11 cellular contexts compared by ENCODE assay signal in the genomic region with DNA sequence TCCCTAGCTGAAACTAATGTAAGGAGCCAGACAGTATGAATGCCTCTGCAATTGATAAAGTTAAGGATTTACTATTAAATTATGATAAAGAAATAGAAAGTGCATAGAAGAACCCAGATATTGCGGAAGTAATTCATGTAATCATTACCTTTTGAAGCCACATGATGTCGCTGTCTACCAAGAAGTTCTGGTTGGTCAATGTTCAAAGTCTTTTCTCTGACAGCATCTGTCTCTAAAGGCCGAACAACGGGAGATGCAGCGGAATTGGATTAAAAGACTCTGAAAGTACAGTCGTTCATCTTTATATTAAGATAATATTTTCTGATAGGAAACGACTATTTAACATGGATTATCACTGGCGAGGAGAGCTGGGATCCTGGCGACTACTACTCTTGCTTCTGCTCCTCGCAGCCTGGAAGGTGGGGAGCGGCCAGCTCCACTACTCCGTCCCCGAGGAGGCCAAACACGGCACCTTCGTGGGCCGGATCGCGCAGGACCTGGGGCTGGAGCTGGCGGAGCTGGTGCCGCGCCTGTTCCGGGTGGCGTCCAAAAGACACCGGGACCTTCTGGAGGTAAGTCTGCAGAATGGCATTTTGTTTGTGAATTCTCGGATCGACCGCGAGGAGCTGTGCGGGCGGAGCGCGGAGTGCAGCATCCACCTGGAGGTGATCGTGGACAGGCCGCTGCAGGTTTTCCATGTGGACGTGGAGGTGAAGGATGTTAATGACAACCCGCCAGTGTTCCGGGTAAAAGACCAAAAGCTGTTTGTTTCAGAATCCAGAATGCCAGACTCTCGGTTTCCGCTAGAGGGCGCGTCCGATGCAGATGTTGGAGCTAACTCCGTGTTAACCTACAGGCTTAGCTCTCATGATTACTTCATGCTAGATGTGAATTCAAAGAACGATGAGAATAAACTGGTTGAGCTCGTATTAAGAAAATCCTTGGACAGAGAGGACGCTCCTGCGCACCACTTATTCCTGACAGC. TPM values are rescaled to one million over a fixed set of nuclear protein-coding genes. Genes with fewer than 3 reads are reported as not detected.
DNase-seq lines count a peak whose midpoint lies in the region; ATAC-seq, FAIRE-seq and TF ChIP-seq lines count a peak whose summit lies in the region.
"Had no signal": no experiment of that assay in that cellular context is flagged by ENCODE, and none has a peak within 500 bp of the region (broad histone marks: within the 10 kb centered on the region; RNA-seq: fewer than 3 reads in every experiment).

A gene with protein sequence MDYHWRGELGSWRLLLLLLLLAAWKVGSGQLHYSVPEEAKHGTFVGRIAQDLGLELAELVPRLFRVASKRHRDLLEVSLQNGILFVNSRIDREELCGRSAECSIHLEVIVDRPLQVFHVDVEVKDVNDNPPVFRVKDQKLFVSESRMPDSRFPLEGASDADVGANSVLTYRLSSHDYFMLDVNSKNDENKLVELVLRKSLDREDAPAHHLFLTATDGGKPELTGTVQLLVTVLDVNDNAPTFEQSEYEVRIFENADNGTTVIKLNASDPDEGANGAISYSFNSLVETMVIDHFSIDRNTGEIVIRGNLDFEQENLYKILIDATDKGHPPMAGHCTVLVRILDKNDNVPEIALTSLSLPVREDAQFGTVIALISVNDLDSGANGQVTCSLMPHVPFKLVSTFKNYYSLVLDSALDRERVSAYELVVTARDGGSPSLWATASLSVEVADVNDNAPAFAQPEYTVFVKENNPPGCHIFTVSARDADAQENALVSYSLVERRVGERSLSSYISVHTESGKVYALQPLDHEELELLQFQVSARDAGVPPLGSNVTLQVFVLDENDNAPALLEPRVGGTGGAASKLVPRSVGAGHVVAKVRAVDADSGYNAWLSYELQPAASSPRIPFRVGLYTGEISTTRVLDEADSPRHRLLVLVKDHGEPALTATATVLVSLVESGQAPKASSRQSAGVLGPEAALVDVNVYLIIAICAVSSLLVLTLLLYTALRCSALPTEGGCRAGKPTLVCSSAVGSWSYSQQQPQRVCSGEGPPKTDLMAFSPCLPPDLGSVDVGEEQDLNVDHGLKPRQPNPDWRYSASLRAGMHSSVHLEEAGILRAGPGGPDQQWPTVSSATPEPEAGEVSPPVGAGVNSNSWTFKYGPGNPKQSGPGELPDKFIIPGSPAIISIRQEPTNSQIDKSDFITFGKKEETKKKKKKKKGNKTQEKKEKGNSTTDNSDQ (plus strand): TSS at position 210 of the 985 bp plus-strand sequence. CDS start 135 bp downstream, at position 345.

- H3K27ac ChIP-seq in K562 (ENCODE audit: extremely low read depth, low read depth, low read length) = no peak within 1 kb of the TSS
- H3K27ac ChIP-seq in neuronal stem cell (replicated peaks; ENCODE audit: low read length) = no peak within 1 kb of the TSS
- H3K27ac ChIP-seq: BLaER1, stomach had no signal

- peaks cover 29% of the 10 kb centered on the region for H3K9me3 Mint-ChIP-seq in T-helper 1 cell treated with Interleukin-12 subunit alpha and Interleukin-12 subunit beta and Interleukin-4 antibody, amounts not matched to agents 30 μg/mL and 1 μg/mL, for 36 hours

- H2BK5ac ChIP-seq in neuronal stem cell (ENCODE audit: low read length) = no peak within 1 kb of the TSS

- no peak within 1 kb of the TSS for H3K4me2 ChIP-seq in K562 (ENCODE audit: insufficient read depth, low read length)
- H3K4me2 ChIP-seq in neuronal stem cell (ENCODE audit: insufficient read depth, low read length, poor library complexity, severe bottlenecking) = no peak within 1 kb of the TSS
- H3K4me2 ChIP-seq: BLaER1 had no signal

- BruUV-seq in K562 (replicated peaks; lab: Mats Ljungman, UMichigan) = no TSS peak

- H3K27me3 ChIP-seq in K562 (ENCODE audit: control insufficient read depth in 2 of 2, insufficient read depth in 2 of 2, low read length in 2 of 2) = no peaks in the 10 kb centered on the region
- H3K27me3 ChIP-seq in neuronal stem cell (ENCODE audit: control insufficient read depth in 3 of 3, insufficient read depth in 3 of 3, low read depth in 1 of 3, low read length in 3 of 3) = no peaks in the 10 kb centered on the region
- H3K27me3 ChIP-seq: BLaER1 had no signal

- POLR2A ChIA-PET in K562 (lab: Yijun Ruan, JAX) = no interaction called here

- intact Hi-C loops in K562 (cut with micrococcal nuclease) = no loop called here

- no peak within 1 kb of the TSS for H3K23ac ChIP-seq in neuronal stem cell (ENCODE audit: low read depth, low read length, poor library complexity)

- WGBS in K562 (ENCODE audit: insufficient coverage, low coverage, missing lambda C conversion rate) = 11% methylated on average over 34 of the region's 47 CpGs
- WGBS in neuronal stem cell (ENCODE audit: extremely low coverage in 2 of 2, insufficient read length in 2 of 2, insufficient replicate concordance in 1 of 2), 2 donors = no CpG with 5 or more reads among the region's 47 CpGs

- H3K4me1 Mint-ChIP-seq in T-helper 1 cell treated with Interleukin-12 subunit alpha and Interleukin-12 subunit beta and Interleukin-4 antibody, amounts not matched to agents 30 μg/mL and 1 μg/mL, for 36 hours (ENCODE audit: low read depth) = no peaks in the 10 kb centered on the region

- H4K8ac ChIP-seq in neuronal stem cell (ENCODE audit: low read depth, low read length) = no peak within 1 kb of the TSS

- TF ChIP-seq CTCF in K562 (IDR thresholded peaks at IDR 0.05 in 2 of 3, conservative IDR thresholded peaks at IDR 0.05 in 1 of 3; ENCODE audit: insufficient read depth in 2 of 3, low read depth in 1 of 3, low read length in 3 of 3) = peak; percentile 39 to 58 (median 43); a peak in 5 of 6 replicates

- H3K9me3 ChIP-seq in K562 (replicated peaks; ENCODE audit: control insufficient read depth, insufficient read depth, low read depth, low read length) = no peaks in the 10 kb centered on the region
- peaks cover 4 to 53% of the 10 kb centered on the region in 2 donors for H3K9me3 ChIP-seq in neuronal stem cell (replicated peaks in 1 of 2; ENCODE audit: control insufficient read depth in 2 of 2, insufficient read depth in 1 of 2, low read depth in 1 of 2, low read length in 2 of 2)

- H2AK5ac ChIP-seq in neuronal stem cell (ENCODE audit: low read depth, low read length) = no peak within 1 kb of the TSS

- no peak within 1 kb of the TSS for H3K9ac ChIP-seq in K562 (ENCODE audit: insufficient read depth in 1 of 2, low read depth in 2 of 2, low read length in 2 of 2)
- H3K9ac ChIP-seq in neuronal stem cell (ENCODE audit: low read depth, low read length, poor library complexity) = no peak within 1 kb of the TSS
- H3K9ac ChIP-seq: BLaER1 had no signal

- H2BK15ac ChIP-seq in neuronal stem cell (ENCODE audit: low read length) = no peak within 1 kb of the TSS

- no peaks in the 10 kb centered on the region for H3K36me3 Mint-ChIP-seq in T-helper 1 cell treated with Interleukin-12 subunit alpha and Interleukin-12 subunit beta and Interleukin-4 antibody, amounts not matched to agents 30 μg/mL and 1 μg/mL, for 36 hours (ENCODE audit: low read depth)

- no peaks in the 10 kb centered on the region for H4K20me1 ChIP-seq in K562 (replicated peaks; ENCODE audit: control insufficient read depth, insufficient read depth, low read length)
- H4K20me1 ChIP-seq: BLaER1 had no signal

- in situ Hi-C loops in K562 (cut with MboI) = no loop called here

- no peak within 1 kb of the TSS for H3K4me3 Mint-ChIP-seq in T-helper 1 cell treated with Interleukin-12 subunit alpha and Interleukin-12 subunit beta and Interleukin-4 antibody, amounts not matched to agents 30 μg/mL and 1 μg/mL, for 36 hours

- H3K27ac Mint-ChIP-seq in T-helper 1 cell treated with Interleukin-12 subunit alpha and Interleukin-12 subunit beta and Interleukin-4 antibody, amounts not matched to agents 30 μg/mL and 1 μg/mL, for 36 hours = peak within 1 kb of the TSS; percentile 8

- H3K9me1 ChIP-seq in K562 (ENCODE audit: control insufficient read depth, insufficient read depth, low read length) = no peaks in the 10 kb centered on the region

- H3K79me2 ChIP-seq in K562 (ENCODE audit: control insufficient read depth, insufficient read depth, low read length) = no peaks in the 10 kb centered on the region

- ATAC-seq in K562 = peak; percentile 69

- H3K4ac ChIP-seq in neuronal stem cell (ENCODE audit: low read length) = no peak within 1 kb of the TSS

- no peaks in the 10 kb centered on the region for H3K36me3 ChIP-seq in K562 (ENCODE audit: control insufficient read depth, insufficient read depth, low read length)
- H3K36me3 ChIP-seq in neuronal stem cell (replicated peaks in 1 of 2; ENCODE audit: control insufficient read depth in 2 of 2, insufficient read depth in 2 of 2, low read length in 2 of 2) = peaks cover under 1 to 21% of the 10 kb centered on the region in 2 donors
- H3K36me3 ChIP-seq: BLaER1, stomach had no signal

- no peak within 1 kb of the TSS for H4K91ac ChIP-seq in neuronal stem cell (ENCODE audit: low read depth, low read length, poor library complexity)

- no peak within 1 kb of the TSS for H3K4me3 ChIP-seq in K562
- H3K4me3 ChIP-seq in neuronal stem cell (ENCODE audit: low read length in 2 of 2) = peak within 1 kb of the TSS; percentile 35 to 63
- H3K4me3 ChIP-seq: BLaER1, stomach had no signal

- peaks cover under 1% of the 10 kb centered on the region for H3K79me1 ChIP-seq in neuronal stem cell (ENCODE audit: low read depth, low read length)

- CTCF ChIA-PET in K562 (lab: Yijun Ruan, JAX; ENCODE audit: low intra/inter-chr PET ratio) = interaction anchor here (0.7 kb wide), 1 partner anchor 200 kb away, joined by 3 read pairs; no protein-coding TSS in a partner anchor

- H2BK120ac ChIP-seq in neuronal stem cell (ENCODE audit: low read depth, low read length) = no peak within 1 kb of the TSS

- no peak for TF ChIP-seq EP300 in K562 (IDR thresholded peaks at IDR 0.05; ENCODE audit: low read length)

- TF ChIP-seq RAD21 in K562 (CRISPR knock-in tag; conservative IDR thresholded peaks at IDR 0.05 in 1 of 2, IDR thresholded peaks at IDR 0.05 in 1 of 2) = peak in 1 of 2 experiments; percentile 41; a peak in 2 of 4 replicates

- peak; percentile 52 for FAIRE-seq in K562 (lab: Jason Lieb, UNC)

- H3K4me1 ChIP-seq in K562 (replicated peaks in 1 of 2; ENCODE audit: control insufficient read depth in 2 of 2, insufficient read depth in 2 of 2, low read length in 2 of 2) = peaks cover 0 to 3% of the 10 kb centered on the region in 2 experiments; a peak in 1 of 5 replicates
- H3K4me1 ChIP-seq in neuronal stem cell (ENCODE audit: control insufficient read depth in 2 of 2, insufficient read depth in 1 of 2, low read depth in 1 of 2, low read length in 2 of 2) = no peaks in the 10 kb centered on the region
- H3K4me1 ChIP-seq: BLaER1, stomach had no signal

- no peak within 1 kb of the TSS for H3K18ac ChIP-seq in neuronal stem cell (ENCODE audit: low read length)

- no peak within 1 kb of the TSS for H3K14ac ChIP-seq in neuronal stem cell (ENCODE audit: low read length)

- no peak within 1 kb of the TSS for H2AFZ ChIP-seq in K562 (ENCODE audit: low read depth, low read length)
- no peak within 1 kb of the TSS for H2AFZ ChIP-seq in neuronal stem cell (ENCODE audit: low read length)

- TF ChIP-seq POLR2A in K562 (conservative IDR thresholded peaks at IDR 0.05) = no peak

- H3K27me3 Mint-ChIP-seq in T-helper 1 cell treated with Interleukin-12 subunit alpha and Interleukin-12 subunit beta and Interleukin-4 antibody, amounts not matched to agents 30 μg/mL and 1 μg/mL, for 36 hours (ENCODE audit: low read depth) = no peaks in the 10 kb centered on the region

- H2BK12ac ChIP-seq in neuronal stem cell (ENCODE audit: low read length) = no peak within 1 kb of the TSS

- DNase-seq in T-helper 1 cell (no peak), NCI-H2081 (lab: John Stamatoyannopoulos, UW) (peak; percentile 66 to 82), K562 (ENCODE audit: extremely low read depth in 1 of 4, low spot score in 3 of 4) (peak; percentile 9 to 40 (median 11)), neuronal stem cell (ENCODE audit: low spot score) (no peak), NCI-H345 (lab: John Stamatoyannopoulos, UW) (no peak), glomerular visceral epithelial cell (ENCODE audit: extremely low spot score) (no peak), HCEC 1CT (no peak)
- DNase-seq: stomach had no signal

RNA-seq across cellular contexts. Expression of the gene that starts here (rescaled TPM):
- total RNA-seq in K562 (2011; cell fraction: chromatin; rRNA removed; ENCODE audit: low replicate concordance) = not detected in 2 replicates
- total RNA-seq in K562 (2011; cell fraction: nucleolus; rRNA removed) = not detected in 2 replicates
- not detected in 2 replicates for total RNA-seq in K562 (2011; cell fraction: nucleoplasm; rRNA removed)
- total RNA-seq in K562 (2014; rRNA removed) (not detected in 2 replicates), K562 (2014; rRNA removed; fragmentation: Illumina TruSeq; extraction: Trizol) (not detected in 2 replicates), K562 (2015; rRNA removed; fragmentation: Illumina TruSeq; extraction: Trizol) (not detected in 2 replicates), K562 (2021) (not detected in 2 replicates)
- polyA plus RNA-seq in K562 (2011; rRNA removed) (not detected in 2 replicates), K562 (2014; fragmentation: Illumina TruSeq; extraction: Trizol) (not detected in 2 replicates), K562 (2014; fragmentation: Nextera tagmentation; extraction: Ambion mirVana) (not detected), K562 (2014; rRNA removed) (not detected in 2 replicates)
- polyA plus RNA-seq in K562 (2011; cell fraction: cytosol; rRNA removed) = not detected in 2 replicates
- polyA plus RNA-seq in K562 (2011; cell fraction: nucleus; rRNA removed) = not detected in 2 replicates
- polyA plus RNA-seq in K562 (2012) = not detected in 2 replicates
- not detected in 2 replicates for polyA minus RNA-seq in K562 (2011; rRNA and poly(A)+ RNA removed)
- not detected in 2 replicates for polyA minus RNA-seq in K562 (2011; cell fraction: cytosol; rRNA and poly(A)+ RNA removed)
- polyA minus RNA-seq in K562 (2011; cell fraction: nucleus; rRNA and poly(A)+ RNA removed) = 0.11 TPM in 1 of 2 replicates, not detected in the other
- 0.13 TPM for polyA plus RNA-seq in neuronal stem cell (2013, experiment 1 of 2)
- polyA plus RNA-seq in neuronal stem cell (2013, experiment 2 of 2) = 0.14 TPM
- total RNA-seq: dermis microvascular lymphatic vessel endothelial cell had no signal
- polyA plus RNA-seq: stomach had no signal

Comparison
In these comparisons a context has a peak if more than half of its experiments do, and no peak if none do; other contexts are left out.
1. Peak in DNase-seq and ATAC-seq in K562; RNA of the gene not detected or under 1 TPM.
2. DNase-seq: peak in NCI-H2081 (2 of 2); none in T-helper 1 cell (0 of 5), neuronal stem cell (single experiment), NCI-H345 (single experiment), glomerular visceral epithelial cell (single experiment) and HCEC 1CT (single experiment).